Comparison of ENCODE assay signal across 28 cellular contexts in genomic region chr18:47798366-47798765, GRCh38.
"Had no signal": no experiment of that assay in that cellular context is flagged by ENCODE, and none has a peak within 500 bp of the region (broad histone marks: within the 10 kb centered on the region; RNA-seq: fewer than 3 reads in every experiment).

No MANE protein-coding gene starts in this region.

- H3K79me2 ChIP-seq: parathyroid adenoma had no signal

- H3K27ac Mint-ChIP-seq: naive thymus-derived CD4-positive, alpha-beta T cell; nephron; stimulated activated effector memory CD8-positive, alpha-beta T cell treated with anti-CD3 and anti-CD28 coated beads, Interleukin-12 subunit alpha, Interleukin-12 subunit beta, amount 100 ng/mL, for 72 hours; type B pancreatic cell had no signal

- H3K9me3 ChIP-seq: heart right ventricle, left lung, neutrophil, prostate gland, sigmoid colon, testis, tibial artery had no signal

- H3K4me1 ChIP-seq: left lung, parathyroid adenoma, prostate gland had no signal

- H3K36me3 ChIP-seq: heart right ventricle, left lung, neutrophil, prostate gland, sigmoid colon, tibial artery had no signal

- H3K9me3 Mint-ChIP-seq: naive thymus-derived CD4-positive, alpha-beta T cell; nephron; stimulated activated effector memory CD8-positive, alpha-beta T cell treated with anti-CD3 and anti-CD28 coated beads, Interleukin-12 subunit alpha, Interleukin-12 subunit beta, amount 100 ng/mL, for 72 hours; type B pancreatic cell had no signal

- DNase-seq: dorsolateral prefrontal cortex; effector CD4-positive, alpha-beta T cell; foreskin melanocyte; glutamatergic neuron; heart right ventricle; hippocampal formation; left cardiac atrium; left lung; mesendoderm; midbrain; naive thymus-derived CD4-positive, alpha-beta T cell; right cardiac atrium; sigmoid colon; stimulated activated CD4-positive, alpha-beta T cell treated with anti-CD3 and anti-CD28 coated beads, Interleukin-2, amount 100 ng/mL, for 24 hours; stimulated activated CD4-positive, alpha-beta T cell treated with anti-CD3 and anti-CD28 coated beads, Interleukin-4, amount 100 ng/mL, for 24 hours; stimulated activated naive CD4-positive, alpha-beta T cell treated with Interleukin-2 at 50 U/mL for 16 hours; substantia nigra; testis; tibial artery had no signal

- ATAC-seq: esophagus mucosa; heart right ventricle; left cardiac atrium; naive thymus-derived CD4-positive, alpha-beta T cell; right cardiac atrium; stimulated activated effector memory CD8-positive, alpha-beta T cell treated with anti-CD3 and anti-CD28 coated beads, Interleukin-12 subunit alpha, Interleukin-12 subunit beta, amount 100 ng/mL, for 72 hours had no signal

- H3K27ac ChIP-seq: dorsolateral prefrontal cortex, epithelial cell of prostate, heart right ventricle, left lung, neutrophil, parathyroid adenoma, prostate gland, sigmoid colon, testis, tibial artery had no signal

- H3K4me1 Mint-ChIP-seq: naive thymus-derived CD4-positive, alpha-beta T cell; stimulated activated effector memory CD8-positive, alpha-beta T cell treated with anti-CD3 and anti-CD28 coated beads, Interleukin-12 subunit alpha, Interleukin-12 subunit beta, amount 100 ng/mL, for 72 hours had no signal

- H3K4me3 Mint-ChIP-seq: naive thymus-derived CD4-positive, alpha-beta T cell; nephron; stimulated activated effector memory CD8-positive, alpha-beta T cell treated with anti-CD3 and anti-CD28 coated beads, Interleukin-12 subunit alpha, Interleukin-12 subunit beta, amount 100 ng/mL, for 72 hours; type B pancreatic cell had no signal

- H2AFZ ChIP-seq: parathyroid adenoma had no signal

- FAIRE-seq: islet of Langerhans had no signal

- H3K27me3 ChIP-seq: dorsolateral prefrontal cortex, heart right ventricle, left lung, neutrophil, sigmoid colon, testis, tibial artery had no signal

- H3K4me3 ChIP-seq: dorsolateral prefrontal cortex, heart right ventricle, left lung, prostate gland, sigmoid colon, testis, tibial artery had no signal

- H3K36me3 Mint-ChIP-seq: naive thymus-derived CD4-positive, alpha-beta T cell; stimulated activated effector memory CD8-positive, alpha-beta T cell treated with anti-CD3 and anti-CD28 coated beads, Interleukin-12 subunit alpha, Interleukin-12 subunit beta, amount 100 ng/mL, for 72 hours; type B pancreatic cell had no signal

- H3K9ac ChIP-seq: parathyroid adenoma had no signal
